Comparison of ENCODE assay signal across 18 cellular contexts in the genomic region with DNA sequence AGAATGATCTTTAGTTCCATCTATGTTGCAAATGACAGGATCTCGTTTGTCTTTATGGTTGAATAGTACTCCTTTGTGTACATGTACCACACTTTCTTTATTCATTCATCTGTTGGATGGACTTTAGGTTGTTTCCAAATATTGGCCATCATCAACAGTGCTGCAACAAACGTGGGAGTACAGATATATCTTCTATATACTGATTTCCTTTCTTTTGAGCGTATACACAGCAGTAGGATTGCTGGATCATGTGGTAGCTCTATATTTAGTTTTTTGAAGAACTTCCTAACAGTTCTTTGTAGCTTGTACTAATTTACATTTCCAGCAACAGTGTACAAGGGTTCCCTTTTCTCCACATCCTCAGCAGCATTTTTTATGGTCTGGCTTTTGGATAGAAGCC.
"Had no signal": no experiment of that assay in that cellular context is flagged by ENCODE, and none has a peak within 500 bp of the region (broad histone marks: within the 10 kb centered on the region; RNA-seq: fewer than 3 reads in every experiment).

No MANE protein-coding gene starts in this region.

- DNase-seq: dermis blood vessel endothelial cell; dorsolateral prefrontal cortex; effector CD4-positive, alpha-beta T cell; effector memory CD4-positive, alpha-beta T cell; foreskin keratinocyte; gastrocnemius medialis; glutamatergic neuron; head of caudate nucleus; heart right ventricle; hippocampal formation; left cardiac atrium; left lung; left ventricle myocardium superior; lower lobe of right lung; mesenchymal stem cell; mucosa of descending colon; naive B cell; naive thymus-derived CD8-positive, alpha-beta T cell had no signal
